ENCODE assay signal across 9 cellular contexts in the genomic region with DNA sequence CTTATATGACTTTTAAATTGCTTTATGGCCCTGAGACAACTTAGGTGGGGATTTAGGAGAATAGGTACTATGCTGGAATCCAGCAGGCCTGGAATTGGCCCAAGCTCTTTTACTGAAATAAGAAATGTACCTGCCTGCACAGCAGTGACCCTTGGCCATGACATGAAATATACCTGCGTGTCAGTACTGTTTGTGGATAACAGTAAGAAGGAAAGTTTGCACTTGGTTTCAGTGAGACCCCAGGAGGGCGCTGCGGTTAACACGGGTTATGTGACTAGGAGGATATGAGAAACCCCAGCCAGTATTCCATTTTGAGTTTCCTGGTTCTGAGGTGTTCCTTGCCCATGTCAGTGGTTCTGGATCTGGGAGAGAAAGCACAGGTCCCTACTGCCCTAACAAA. TPM values are rescaled to one million over a fixed set of nuclear protein-coding genes. Genes with fewer than 3 reads are reported as not detected.
DNase-seq lines count a peak whose midpoint lies in the region; ATAC-seq, FAIRE-seq and TF ChIP-seq lines count a peak whose summit lies in the region.
"Had no signal": no experiment of that assay in that cellular context is flagged by ENCODE, and none has a peak within 500 bp of the region (broad histone marks: within the 10 kb centered on the region; RNA-seq: fewer than 3 reads in every experiment).

No MANE protein-coding gene starts in this region.

- no peak for TF ChIP-seq CTCF in activated CD8-positive, alpha-beta T cell treated with anti-CD3 and anti-CD28 coated beads for 36 hours (IDR thresholded peaks at IDR 0.05)
- TF ChIP-seq CTCF in neutrophil (IDR thresholded peaks at IDR 0.05) = no peak
- TF ChIP-seq CTCF in ascending aorta (IDR thresholded peaks at IDR 0.05) = no peak

- H3K9me3 ChIP-seq in neutrophil = no peaks in the 10 kb centered on the region
- H3K9me3 ChIP-seq in ascending aorta = no peaks in the 10 kb centered on the region

- H3K27me3 Mint-ChIP-seq in activated CD8-positive, alpha-beta T cell treated with anti-CD3 and anti-CD28 coated beads for 36 hours = no peaks in the 10 kb centered on the region

- H3K4me1 ChIP-seq in neutrophil (ENCODE audit: control insufficient read depth in 1 of 2, insufficient read depth in 1 of 2, low read depth in 1 of 2, low read length in 1 of 2) (peaks cover 63 to 64% of the 10 kb centered on the region in 2 experiments), ascending aorta (no peaks in the 10 kb centered on the region)

- H3K4me3 Mint-ChIP-seq in activated CD8-positive, alpha-beta T cell treated with anti-CD3 and anti-CD28 coated beads for 36 hours = peak overlapping the region; percentile 71

- peak; percentile 96 for FAIRE-seq in GM19239 (lab: Jason Lieb, UNC)
- FAIRE-seq: kidney had no signal

- no peaks in the 10 kb centered on the region for H3K36me3 ChIP-seq in neutrophil
- no peaks in the 10 kb centered on the region for H3K36me3 ChIP-seq in ascending aorta

- no peaks in the 10 kb centered on the region for H3K27me3 ChIP-seq in neutrophil
- H3K27me3 ChIP-seq in ascending aorta = no peaks in the 10 kb centered on the region

- H3K4me3 ChIP-seq in neutrophil (ENCODE audit: low read depth in 1 of 2, low read length in 1 of 2) = no peak overlapping the region
- no peak overlapping the region for H3K4me3 ChIP-seq in ascending aorta

- H3K4me1 Mint-ChIP-seq in activated CD8-positive, alpha-beta T cell treated with anti-CD3 and anti-CD28 coated beads for 36 hours (ENCODE audit: low read depth) = peaks cover 87% of the 10 kb centered on the region

- intact Hi-C loops in activated CD8-positive, alpha-beta T cell treated with anti-CD3 and anti-CD28 coated beads for 36 hours (cut with micrococcal nuclease) = loop anchor here (2.0 to 10.0 kb wide), 2 partner anchors 91 to 209 kb away; partner anchors contain the start of gene MAMLD1
- intact Hi-C loops in ascending aorta (cut with DNase I) = no loop called here

- CTCF ChIA-PET in activated CD8-positive, alpha-beta T cell treated with anti-CD3 and anti-CD28 coated beads for 36 hours (lab: Charles Lee) = interaction anchor here (1.0 kb wide), 1 partner anchor 13 kb away, joined by 3 read pairs; no protein-coding TSS in a partner anchor

- POLR2A ChIA-PET in activated CD8-positive, alpha-beta T cell treated with anti-CD3 and anti-CD28 coated beads for 36 hours (lab: Charles Lee) = interaction anchor here (1.2 kb wide), 1 partner anchor 119 kb away, joined by 3 read pairs; the partner anchor contains the start of gene MTMR1

- peak overlapping the region; percentile 94 for H3K27ac Mint-ChIP-seq in activated CD8-positive, alpha-beta T cell treated with anti-CD3 and anti-CD28 coated beads for 36 hours

- H3K36me3 Mint-ChIP-seq in activated CD8-positive, alpha-beta T cell treated with anti-CD3 and anti-CD28 coated beads for 36 hours (ENCODE audit: low read depth) = peaks cover 3% of the 10 kb centered on the region

- DNase-seq in GM19239 (ENCODE audit: insufficient read length, low spot score) = no peak
- peak; percentile 62 for DNase-seq in activated CD8-positive, alpha-beta T cell treated with anti-CD3 and anti-CD28 coated beads for 36 hours
- no peak for DNase-seq in SW480 (ENCODE audit: low spot score)
- DNase-seq in ascending aorta (ENCODE audit: low spot score in 2 of 2) = no peak
- DNase-seq: effector CD4-positive, alpha-beta T cell; kidney had no signal

- H3K9me3 Mint-ChIP-seq in activated CD8-positive, alpha-beta T cell treated with anti-CD3 and anti-CD28 coated beads for 36 hours = peaks cover 1% of the 10 kb centered on the region

- peak overlapping the region; percentile 87 for H3K27ac ChIP-seq in neutrophil
- no peak overlapping the region for H3K27ac ChIP-seq in ascending aorta

- ATAC-seq in HG02759 (IDR thresholded peaks at IDR 0.05; ENCODE audit: unreplicated experiment) = peak; percentile 38
- no peak for ATAC-seq in activated CD8-positive, alpha-beta T cell treated with anti-CD3 and anti-CD28 coated beads for 36 hours
- no peak for ATAC-seq in HG03442 (IDR thresholded peaks at IDR 0.05; ENCODE audit: unreplicated experiment)

RNA-seq across cellular contexts. Expression of gene MTM1, which starts 5.3 kb away (rescaled TPM):
- 10 to 100 TPM in 1 of 2 experiments, 1 to 10 TPM in 1; 9.6 to 11.6 TPM for total RNA-seq in activated CD8-positive, alpha-beta T cell treated with anti-CD3 and anti-CD28 coated beads for 36 hours
- total RNA-seq in ascending aorta = 7.3 TPM
